In genomic region chrY:18904296-18904695, GRCh38 we compare ENCODE assay signal across 13 cellular contexts.
DNase-seq lines count a peak whose midpoint lies in the region; ATAC-seq and TF ChIP-seq lines count a peak whose summit lies in the region.
"Had no signal": no experiment of that assay in that cellular context is flagged by ENCODE, and none has a peak within 500 bp of the region (broad histone marks: within the 10 kb centered on the region; RNA-seq: fewer than 3 reads in every experiment).

No MANE protein-coding gene starts in this region.

- no peaks in the 10 kb centered on the region for H3K4me1 Mint-ChIP-seq in progenitor cell of endocrine pancreas (ENCODE audit: low read depth)
- H3K4me1 Mint-ChIP-seq in CD4-positive, alpha-beta T cell (ENCODE audit: low read depth): no peaks in the 10 kb centered on the region
- H3K4me1 Mint-ChIP-seq: CD4-positive, CD25-positive, alpha-beta regulatory T cell had no signal

- POLR2A ChIA-PET in CD4-positive, alpha-beta T cell (lab: Charles Lee): no interaction called here

- CTCF ChIA-PET in CD4-positive, alpha-beta T cell (lab: Charles Lee): no interaction called here

- DNase-seq in left ventricle myocardium superior (peak; percentile 39), Right ventricle myocardium inferior (ENCODE audit: missing footprints) (no peak), cerebellar cortex (ENCODE audit: low spot score) (peak; percentile 76), medulla oblongata (ENCODE audit: extremely low spot score) (peak; percentile 7), progenitor cell of endocrine pancreas (ENCODE audit: low spot score, unreplicated experiment) (no peak), NOMO-1 (lab: John Stamatoyannopoulos, UW; ENCODE audit: unreplicated experiment in 2 of 2) (no peak)
- no peak for DNase-seq in CD4-positive, alpha-beta T cell
- DNase-seq: BE2C; Caco-2; CD4-positive, CD25-positive, alpha-beta regulatory T cell; GF-D8; HCEC 1CT had no signal

- H3K9me3 Mint-ChIP-seq in progenitor cell of endocrine pancreas (ENCODE audit: low read depth): no peaks in the 10 kb centered on the region
- no peaks in the 10 kb centered on the region for H3K9me3 Mint-ChIP-seq in CD4-positive, alpha-beta T cell
- H3K9me3 Mint-ChIP-seq: CD4-positive, CD25-positive, alpha-beta regulatory T cell; GM23338 had no signal

- H3K27me3 ChIP-seq in CD4-positive, alpha-beta T cell (ENCODE audit: control insufficient read depth, insufficient read depth, low read length): no peaks in the 10 kb centered on the region
- H3K27me3 ChIP-seq: BE2C had no signal

- intact Hi-C loops in left ventricle myocardium superior (cut with micrococcal nuclease): no loop called here
- intact Hi-C loops in Right ventricle myocardium inferior (cut with DNase I): no loop called here
- intact Hi-C loops in CD4-positive, alpha-beta T cell (cut with DNase I, micrococcal nuclease): no loop called here

- H3K36me3 Mint-ChIP-seq in progenitor cell of endocrine pancreas (ENCODE audit: insufficient read depth): no peaks in the 10 kb centered on the region
- H3K36me3 Mint-ChIP-seq in CD4-positive, alpha-beta T cell (ENCODE audit: low read depth): peaks cover 18% of the 10 kb centered on the region
- H3K36me3 Mint-ChIP-seq: CD4-positive, CD25-positive, alpha-beta regulatory T cell had no signal

- H3K9me3 ChIP-seq in CD4-positive, alpha-beta T cell (ENCODE audit: control insufficient read depth, low read length): no peaks in the 10 kb centered on the region
- H3K9me3 ChIP-seq: BE2C, Caco-2 had no signal

- H3K27ac Mint-ChIP-seq in progenitor cell of endocrine pancreas: no peak overlapping the region
- no peak overlapping the region for H3K27ac Mint-ChIP-seq in CD4-positive, alpha-beta T cell
- H3K27ac Mint-ChIP-seq: CD4-positive, CD25-positive, alpha-beta regulatory T cell; GM23338 had no signal

- H3K27ac ChIP-seq in CD4-positive, alpha-beta T cell (ENCODE audit: low read depth, low read length): no peak overlapping the region

- no peaks in the 10 kb centered on the region for H3K27me3 Mint-ChIP-seq in progenitor cell of endocrine pancreas
- H3K27me3 Mint-ChIP-seq in CD4-positive, alpha-beta T cell: no peaks in the 10 kb centered on the region
- H3K27me3 Mint-ChIP-seq: CD4-positive, CD25-positive, alpha-beta regulatory T cell had no signal

- ATAC-seq in left ventricle myocardium superior (peak; percentile 49), Right ventricle myocardium inferior (no peak)
- ATAC-seq in CD4-positive, alpha-beta T cell (ENCODE audit: poor library complexity): no peak
- ATAC-seq: GM23338 had no signal

- H3K4me3 Mint-ChIP-seq in progenitor cell of endocrine pancreas (ENCODE audit: low read depth): no peak overlapping the region
- H3K4me3 Mint-ChIP-seq in CD4-positive, alpha-beta T cell: no peak overlapping the region
- H3K4me3 Mint-ChIP-seq: CD4-positive, CD25-positive, alpha-beta regulatory T cell; GM23338 had no signal

- no peak for TF ChIP-seq CTCF in progenitor cell of endocrine pancreas (IDR thresholded peaks at IDR 0.05; ENCODE audit: unreplicated experiment)
- no peak for TF ChIP-seq CTCF in CD4-positive, alpha-beta T cell (IDR thresholded peaks at IDR 0.05)

Comparison
In these comparisons a context has a peak if more than half of its experiments do, and no peak if none do; other contexts are left out.
1. DNase-seq: peak in left ventricle myocardium superior (single experiment), cerebellar cortex (single experiment) and medulla oblongata (single experiment); none in Right ventricle myocardium inferior (single experiment), progenitor cell of endocrine pancreas (single experiment), CD4-positive, alpha-beta T cell (0 of 10) and NOMO-1 (0 of 2).